In genomic region chr13:99605417-99606321, GRCh38 we compare ENCODE assay signal across 8 cellular contexts. TPM values are rescaled to one million over a fixed set of nuclear protein-coding genes. Genes with fewer than 3 reads are reported as not detected.
DNase-seq lines count a peak whose midpoint lies in the region; ATAC-seq and TF ChIP-seq lines count a peak whose summit lies in the region.

No MANE protein-coding gene starts in this region.

- H3K4me1 ChIP-seq in ACC112 (ENCODE audit: control insufficient read depth, insufficient read depth, low read length, unreplicated experiment), result peaks cover 3% of the 10 kb centered on the region
- H3K4me1 ChIP-seq in mucosa of rectum (ENCODE audit: control insufficient read depth in 2 of 2, insufficient read depth in 2 of 2, low read length in 2 of 2), result peaks cover 5 to 9% of the 10 kb centered on the region in 2 donors

- peak overlapping the region; percentile 83 for H2AFZ ChIP-seq in ACC112 (ENCODE audit: low read length, unreplicated experiment)

- H3K9me3 Mint-ChIP-seq in activated CD8-positive, alpha-beta T cell treated with anti-CD3 and anti-CD28 coated beads for 36 hours, result no peaks in the 10 kb centered on the region
- H3K9me3 Mint-ChIP-seq in stimulated activated naive CD8-positive, alpha-beta T cell treated with anti-CD3 and anti-CD28 coated beads, Interleukin-15, amount 100 ng/mL, for 72 hours, result no peaks in the 10 kb centered on the region

- H3K79me2 ChIP-seq in ACC112 (ENCODE audit: control insufficient read depth, insufficient read depth, low read length, unreplicated experiment), result no peaks in the 10 kb centered on the region

- H3K36me3 Mint-ChIP-seq in activated CD8-positive, alpha-beta T cell treated with anti-CD3 and anti-CD28 coated beads for 36 hours (ENCODE audit: low read depth), result peaks cover 2% of the 10 kb centered on the region

- DNase-seq in NCI-H2171 treated with DMSO at 0.1 percent for 48 hours (lab: John Stamatoyannopoulos, UW) (peak; percentile 65), epithelial cell of esophagus (ENCODE audit: low read depth) (peak; percentile 45)
- DNase-seq in activated CD8-positive, alpha-beta T cell treated with anti-CD3 and anti-CD28 coated beads for 36 hours, result peak; percentile 61
- DNase-seq in stimulated activated naive CD8-positive, alpha-beta T cell treated with anti-CD3 and anti-CD28 coated beads, Interleukin-15, amount 100 ng/mL, for 72 hours, result peak; percentile 57 to 62

- no peaks in the 10 kb centered on the region for H3K27me3 Mint-ChIP-seq in activated CD8-positive, alpha-beta T cell treated with anti-CD3 and anti-CD28 coated beads for 36 hours
- no peaks in the 10 kb centered on the region for H3K27me3 Mint-ChIP-seq in stimulated activated naive CD8-positive, alpha-beta T cell treated with anti-CD3 and anti-CD28 coated beads, Interleukin-15, amount 100 ng/mL, for 72 hours

- CTCF ChIA-PET in activated CD8-positive, alpha-beta T cell treated with anti-CD3 and anti-CD28 coated beads for 36 hours (lab: Charles Lee), result interaction anchor here (0.5 to 2.9 kb wide), 11 partner anchors 9 to 311 kb away, joined by 3 to 16 read pairs (median 4); no protein-coding TSS in a partner anchor

- H3K27ac ChIP-seq in ACC112 (ENCODE audit: low read depth, low read length) (no peak overlapping the region), mucosa of rectum (ENCODE audit: low read depth in 2 of 2, low read length in 2 of 2) (peak overlapping the region; percentile 91)

- peak; percentile 26 for TF ChIP-seq CTCF in activated CD8-positive, alpha-beta T cell treated with anti-CD3 and anti-CD28 coated beads for 36 hours (IDR thresholded peaks at IDR 0.05)
- peak; percentile 22 for TF ChIP-seq CTCF in epithelial cell of esophagus (IDR thresholded peaks at IDR 0.05; ENCODE audit: insufficient read depth, low read depth, low read length, missing control alignments)

- H3K4me1 Mint-ChIP-seq in activated CD8-positive, alpha-beta T cell treated with anti-CD3 and anti-CD28 coated beads for 36 hours (ENCODE audit: low read depth), result peaks cover 44% of the 10 kb centered on the region
- H3K4me1 Mint-ChIP-seq in stimulated activated naive CD8-positive, alpha-beta T cell treated with anti-CD3 and anti-CD28 coated beads, Interleukin-15, amount 100 ng/mL, for 72 hours, result peaks cover 60% of the 10 kb centered on the region

- intact Hi-C loops in activated CD8-positive, alpha-beta T cell treated with anti-CD3 and anti-CD28 coated beads for 36 hours (cut with micrococcal nuclease), result no loop called here

- peak overlapping the region; percentile 82 for H3K4me3 Mint-ChIP-seq in activated CD8-positive, alpha-beta T cell treated with anti-CD3 and anti-CD28 coated beads for 36 hours
- H3K4me3 Mint-ChIP-seq in stimulated activated naive CD8-positive, alpha-beta T cell treated with anti-CD3 and anti-CD28 coated beads, Interleukin-15, amount 100 ng/mL, for 72 hours, result peak overlapping the region; percentile 83 to 87

- ATAC-seq in GM18517 (IDR thresholded peaks at IDR 0.05; ENCODE audit: unreplicated experiment) (peak; percentile 59), HG03025 (IDR thresholded peaks at IDR 0.05; ENCODE audit: low FRiP score, unreplicated experiment) (peak; percentile 56)
- ATAC-seq in activated CD8-positive, alpha-beta T cell treated with anti-CD3 and anti-CD28 coated beads for 36 hours, result peak; percentile 66
- ATAC-seq in stimulated activated naive CD8-positive, alpha-beta T cell treated with anti-CD3 and anti-CD28 coated beads, Interleukin-15, amount 100 ng/mL, for 72 hours, result peak; percentile 79

- H3K27me3 ChIP-seq in ACC112 (ENCODE audit: insufficient read depth, low read length) (no peaks in the 10 kb centered on the region), mucosa of rectum (ENCODE audit: control insufficient read depth in 2 of 2, insufficient read depth in 2 of 2, low read length in 2 of 2) (no peaks in the 10 kb centered on the region)

- H3K27ac Mint-ChIP-seq in activated CD8-positive, alpha-beta T cell treated with anti-CD3 and anti-CD28 coated beads for 36 hours, result peak overlapping the region; percentile 57
- peak overlapping the region in 1 of 2 donors; percentile 2 for H3K27ac Mint-ChIP-seq in stimulated activated naive CD8-positive, alpha-beta T cell treated with anti-CD3 and anti-CD28 coated beads, Interleukin-15, amount 100 ng/mL, for 72 hours

- H3K9ac ChIP-seq in mucosa of rectum (ENCODE audit: low read depth in 1 of 2, low read length in 2 of 2), result peak overlapping the region; percentile 52 to 81

- H3K36me3 ChIP-seq in ACC112 (ENCODE audit: insufficient read depth, low read length), result no peaks in the 10 kb centered on the region
- no peaks in the 10 kb centered on the region for H3K36me3 ChIP-seq in mucosa of rectum (ENCODE audit: control insufficient read depth in 2 of 2, insufficient read depth in 2 of 2, low read length in 2 of 2)

- H3K9me3 ChIP-seq in mucosa of rectum (ENCODE audit: control insufficient read depth in 2 of 2, low read length in 2 of 2), result no peaks in the 10 kb centered on the region

- POLR2A ChIA-PET in activated CD8-positive, alpha-beta T cell treated with anti-CD3 and anti-CD28 coated beads for 36 hours (lab: Charles Lee), result interaction anchor here (0.6 to 1.0 kb wide), 2 partner anchors 27 to 78 kb away, joined by 3 read pairs; no protein-coding TSS in a partner anchor

- peak overlapping the region; percentile 75 for H3K4me3 ChIP-seq in ACC112 (ENCODE audit: low read depth, low read length)
- H3K4me3 ChIP-seq in epithelial cell of esophagus (ENCODE audit: low read length), result peak overlapping the region; percentile 58
- H3K4me3 ChIP-seq in mucosa of rectum (ENCODE audit: low read length in 2 of 2), result peak overlapping the region; percentile 76 to 87

RNA-seq across cellular contexts. Expression of gene CLYBL, which starts 0.8 kb away (rescaled TPM):
- total RNA-seq in activated CD8-positive, alpha-beta T cell treated with anti-CD3 and anti-CD28 coated beads for 36 hours, result 1 to 10 TPM; 9.1 to 9.6 TPM
